In genomic region chr1:99599678-99600175, GRCh38 we compare ENCODE assay signal across 12 cellular contexts. TPM values are rescaled to one million over a fixed set of nuclear protein-coding genes. Genes with fewer than 3 reads are reported as not detected.
A peak's percentile ranks its signal among the peaks of the same experiment; 100 is the strongest.
DNase-seq lines count a peak whose midpoint lies in the region; ATAC-seq and TF ChIP-seq lines count a peak whose summit lies in the region.
"Had no signal": no experiment of that assay in that cellular context is flagged by ENCODE, and none has a peak within 500 bp of the region (broad histone marks: within the 10 kb centered on the region; RNA-seq: fewer than 3 reads in every experiment).

No MANE protein-coding gene starts in this region.

- no peaks in the 10 kb centered on the region for H3K79me2 ChIP-seq in PC-3 (ENCODE audit: low read length)

- CTCF ChIA-PET in PC-3 (lab: Charles Lee): no interaction called here

- peaks cover 19% of the 10 kb centered on the region for H3K4me1 ChIP-seq in PC-3 (ENCODE audit: insufficient read depth, low read length)
- peaks cover 5 to 34% (median 21%) of the 10 kb centered on the region in 4 donors for H3K4me1 ChIP-seq in esophagus muscularis mucosa
- H3K4me1 ChIP-seq: ascending aorta, upper lobe of left lung had no signal

- TF ChIP-seq POLR2A in esophagus muscularis mucosa (IDR thresholded peaks at IDR 0.05; ENCODE audit: low read depth): no peak

- 0 out of 2 replicates have a peak overlapping the region, but pooled peaks have one; percentile 5 for H3K27ac ChIP-seq in PC-3 (ENCODE audit: low read length)
- H3K27ac ChIP-seq in esophagus muscularis mucosa (replicated peaks in 1 of 4): peak overlapping the region; percentile 13 to 47 (median 27)
- no peak overlapping the region for H3K27ac ChIP-seq in caudate nucleus (ENCODE audit: low read depth, low read length)
- H3K27ac ChIP-seq: ascending aorta had no signal

- intact Hi-C loops in PC-3 (cut with micrococcal nuclease): no loop called here
- intact Hi-C loops in esophagus muscularis mucosa (cut with DNase I): loop anchor here (10.0 kb wide), 1 partner anchor 85 kb away; no protein-coding TSS in a partner anchor

- no peaks in the 10 kb centered on the region for H3K27me3 ChIP-seq in PC-3 (ENCODE audit: low read length)
- H3K27me3 ChIP-seq in esophagus muscularis mucosa: no peaks in the 10 kb centered on the region
- H3K27me3 ChIP-seq: ascending aorta, upper lobe of left lung had no signal

- TF ChIP-seq EP300 in esophagus muscularis mucosa (IDR thresholded peaks at IDR 0.05): no peak

- H3F3A ChIP-seq in PC-3 (ENCODE audit: low read length, unreplicated experiment): no peaks in the 10 kb centered on the region

- H4K20me1 ChIP-seq in PC-3 (ENCODE audit: low read length): no peaks in the 10 kb centered on the region

- DNase-seq in AG08396 (ENCODE audit: low spot score) (peak; percentile 71), PC-3 (peak; percentile 84), esophagus muscularis mucosa (ENCODE audit: extremely low spot score) (no peak), myocyte (ENCODE audit: low read depth) (peak; percentile 89), caudate nucleus (lab: John Stamatoyannopoulos, UW) (no peak), NCI-H1436 (lab: John Stamatoyannopoulos, UW) (no peak), pons (ENCODE audit: low spot score) (no peak)
- no peak for DNase-seq in activated CD4-positive, alpha-beta T cell treated with anti-CD3 and anti-CD28 coated beads, Interleukin-2, amount 50 U/mL, for 48 hours
- DNase-seq: activated CD4-positive, alpha-beta T cell treated with anti-CD3 and anti-CD28 coated beads for 1 hour; CD4-positive, CD25-positive, alpha-beta regulatory T cell; upper lobe of left lung had no signal

- ATAC-seq in PC-3: peak; percentile 96

- 64% methylated on average over 5 of the region's 5 CpGs for WGBS in esophagus muscularis mucosa

- no peak overlapping the region for H3K9ac ChIP-seq in PC-3 (ENCODE audit: low read length)

- H3K9me2 ChIP-seq in PC-3 (replicated peaks; ENCODE audit: low read length): no peaks in the 10 kb centered on the region

- H3K9me3 ChIP-seq in PC-3 (ENCODE audit: low read length): no peaks in the 10 kb centered on the region
- no peaks in the 10 kb centered on the region for H3K9me3 ChIP-seq in esophagus muscularis mucosa
- H3K9me3 ChIP-seq: ascending aorta, upper lobe of left lung had no signal

- TF ChIP-seq CTCF in PC-3 (conservative IDR thresholded peaks at IDR 0.05; ENCODE audit: low read depth, low read length) (no peak), esophagus muscularis mucosa (IDR thresholded peaks at IDR 0.05) (no peak)

- no TSS peak for BruUV-seq in PC-3 (replicated peaks; lab: Mats Ljungman, UMichigan)

- POLR2A ChIA-PET in PC-3 (lab: Charles Lee; ENCODE audit: unreplicated experiment): no interaction called here

- H2AFZ ChIP-seq in PC-3 (ENCODE audit: low read length): peak overlapping the region; percentile 54

- H3K36me3 ChIP-seq in PC-3 (ENCODE audit: low read depth, low read length) (no peaks in the 10 kb centered on the region), esophagus muscularis mucosa (no peaks in the 10 kb centered on the region)
- H3K36me3 ChIP-seq: ascending aorta, upper lobe of left lung had no signal

- H3K4me2 ChIP-seq in PC-3 (ENCODE audit: low read length): peak overlapping the region; percentile 23; the same call in 1 of the 2 replicates

- H3K4me3 ChIP-seq in PC-3 (ENCODE audit: low read length) (no peak overlapping the region), esophagus muscularis mucosa (no peak overlapping the region)
- H3K4me3 ChIP-seq: ascending aorta, upper lobe of left lung had no signal

RNA-seq across cellular contexts. Expression of gene PALMD, which starts 46.2 kb away (rescaled TPM):
- total RNA-seq in PC-3 (2014; rRNA removed) (8.0 and 8.2 TPM in 2 replicates), esophagus muscularis mucosa (10 to 100 TPM; 15.4 to 33.0 (median 27.5) TPM), myocyte (106 and 140 TPM in 2 replicates)
- polyA plus RNA-seq in myocyte (2012): 17.5 TPM
- total RNA-seq: CD4-positive, CD25-positive, alpha-beta regulatory T cell had no signal
- polyA plus RNA-seq: CD4-positive, CD25-positive, alpha-beta regulatory T cell had no signal

Comparison
In these comparisons a context has a peak if more than half of its experiments do, and no peak if none do; other contexts are left out.
1. DNase-seq: peak in AG08396 (single experiment), PC-3 (single experiment) and myocyte (single experiment); none in esophagus muscularis mucosa (single experiment), caudate nucleus (0 of 61), NCI-H1436 (single experiment), pons (single experiment) and activated CD4-positive, alpha-beta T cell treated with anti-CD3 and anti-CD28 coated beads, Interleukin-2, amount 50 U/mL, for 48 hours (0 of 2).